1 cellular context compared by ENCODE assay signal in genomic region chr14:105495101-105495989, GRCh38.
TF ChIP-seq lines count a peak whose summit lies in the region.

No MANE protein-coding gene starts in this region.

TF ChIP-seq in HepG2, 621 proteins besides CTCF, POLR2A, EP300 and RAD21 (continued from another document and continues in another):
- TF ChIP-seq ZNF781 (CRISPR knock-in tag; IDR thresholded peaks at IDR 0.05; ENCODE audit: borderline replicate concordance, not compliant biosample characterization) (peak; percentile 59), RARA (CRISPR knock-in tag; IDR thresholded peaks at IDR 0.05) (no peak), SOX5 (CRISPR knock-in tag; IDR thresholded peaks at IDR 0.05; ENCODE audit: borderline replicate concordance) (no peak), CAMTA2 (CRISPR knock-in tag; IDR thresholded peaks at IDR 0.05; ENCODE audit: borderline replicate concordance) (no peak), ZSCAN5A (CRISPR knock-in tag; IDR thresholded peaks at IDR 0.05; ENCODE audit: borderline replicate concordance) (no peak), FOXK2 (IDR thresholded peaks at IDR 0.05) (no peak), ZFAT (CRISPR knock-in tag; conservative IDR thresholded peaks at IDR 0.05) (no peak), AKNA (CRISPR knock-in tag; IDR thresholded peaks at IDR 0.05; ENCODE audit: borderline replicate concordance) (no peak), E2F5 (CRISPR knock-in tag; conservative IDR thresholded peaks at IDR 0.05) (no peak), ZNF512 (CRISPR knock-in tag; IDR thresholded peaks at IDR 0.05) (no peak), ZKSCAN5 (CRISPR knock-in tag; IDR thresholded peaks at IDR 0.05) (peak; percentile 41; the same call in 1 of the 2 replicates), ZNF260 (CRISPR knock-in tag; IDR thresholded peaks at IDR 0.05; ENCODE audit: borderline replicate concordance, low read depth) (no peak), PAF1 (CRISPR knock-in tag; IDR thresholded peaks at IDR 0.05) (no peak), DNMT3B (CRISPR knock-in tag; conservative IDR thresholded peaks at IDR 0.05) (no peak), AKAP8 (CRISPR knock-in tag; IDR thresholded peaks at IDR 0.05) (peak; percentile 87; the same call in 1 of the 2 replicates), POGK (CRISPR knock-in tag; conservative IDR thresholded peaks at IDR 0.05) (0 out of 2 replicates have a peak, but pooled peaks have one; percentile 61), PRDM10 (CRISPR knock-in tag; IDR thresholded peaks at IDR 0.05; ENCODE audit: low read depth) (no peak), ZNF362 (CRISPR knock-in tag; IDR thresholded peaks at IDR 0.05; ENCODE audit: borderline replicate concordance) (no peak), GATA4 (IDR thresholded peaks at IDR 0.05; ENCODE audit: borderline replicate concordance, low read depth) (no peak), NKX3-1 (CRISPR knock-in tag; IDR thresholded peaks at IDR 0.05) (no peak), PITX1 (CRISPR knock-in tag; IDR thresholded peaks at IDR 0.05) (peak; percentile 50; the same call in 1 of the 2 replicates), HDAC1 (CRISPR knock-in tag; IDR thresholded peaks at IDR 0.05) (no peak), NFIB (CRISPR knock-in tag; IDR thresholded peaks at IDR 0.05; ENCODE audit: borderline replicate concordance) (no peak), ZNF850 (CRISPR knock-in tag; conservative IDR thresholded peaks at IDR 0.05) (no peak), IKZF1 (IDR thresholded peaks at IDR 0.05) (no peak), TEF (CRISPR knock-in tag; IDR thresholded peaks at IDR 0.05) (no peak), LRRFIP1 (CRISPR knock-in tag; conservative IDR thresholded peaks at IDR 0.05) (no peak), SNAPC2 (CRISPR knock-in tag; IDR thresholded peaks at IDR 0.05) (0 out of 2 replicates have a peak, but pooled peaks have one; percentile 43), NFE2L2 (IDR thresholded peaks at IDR 0.05; ENCODE audit: low read length) (no peak), NFAT5 (CRISPR knock-in tag; IDR thresholded peaks at IDR 0.05) (peak; percentile 65; the same call in 1 of the 2 replicates)
